9 cellular contexts compared by ENCODE assay signal in the genomic region with DNA sequence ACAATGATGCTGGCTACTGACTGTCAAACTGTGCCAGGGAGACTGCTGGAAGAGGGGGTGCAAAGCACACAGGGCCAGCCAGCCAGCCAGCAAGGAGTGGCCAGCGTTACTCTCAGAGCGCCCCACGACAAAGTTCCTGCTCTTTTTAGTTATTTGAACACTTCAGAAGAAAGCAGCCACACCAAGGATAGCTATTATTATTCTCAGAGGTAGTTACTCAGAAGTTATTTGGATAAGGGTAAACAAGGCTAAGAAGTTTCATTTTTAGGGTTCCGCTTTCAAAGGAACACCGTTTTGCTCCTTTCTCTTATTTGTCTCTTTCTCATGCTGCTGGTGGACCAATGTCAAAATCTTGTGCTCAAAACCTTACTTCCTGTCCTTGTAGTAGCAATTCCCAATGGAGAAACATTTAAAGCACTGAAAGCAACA. TPM values are rescaled to one million over a fixed set of nuclear protein-coding genes. Genes with fewer than 3 reads are reported as not detected.
DNase-seq lines count a peak whose midpoint lies in the region; ATAC-seq and TF ChIP-seq lines count a peak whose summit lies in the region.
"Had no signal": no experiment of that assay in that cellular context is flagged by ENCODE, and none has a peak within 500 bp of the region (broad histone marks: within the 10 kb centered on the region; RNA-seq: fewer than 3 reads in every experiment).

No MANE protein-coding gene starts in this region.

- intact Hi-C loops in psoas muscle (cut with DNase I) = no loop called here

- peak; percentile 34 for TF ChIP-seq POLR2A in GM19193 (IDR thresholded peaks at IDR 0.05; ENCODE audit: extremely low read depth, insufficient read depth, insufficient read length)

- H3K9me3 Mint-ChIP-seq in T-helper 1 cell treated with Interleukin-12 subunit alpha and Interleukin-12 subunit beta and Interleukin-4 antibody, amounts not matched to agents 30 μg/mL and 1 μg/mL, for 36 hours = peaks cover 3% of the 10 kb centered on the region
- H3K9me3 Mint-ChIP-seq in immature natural killer cell = no peaks in the 10 kb centered on the region

- peak overlapping the region; percentile 66 for H3K4me2 ChIP-seq in DOHH2 (ENCODE audit: low read length)

- peak overlapping the region; percentile 82 for H3K4me3 Mint-ChIP-seq in T-helper 1 cell treated with Interleukin-12 subunit alpha and Interleukin-12 subunit beta and Interleukin-4 antibody, amounts not matched to agents 30 μg/mL and 1 μg/mL, for 36 hours
- no peak overlapping the region for H3K4me3 Mint-ChIP-seq in immature natural killer cell

- H4K20me1 ChIP-seq in DOHH2 (ENCODE audit: control insufficient read depth, insufficient read depth, low read depth, low read length) = no peaks in the 10 kb centered on the region

- H3K4me3 ChIP-seq in DOHH2 (ENCODE audit: low read length) = peak overlapping the region; percentile 49
- no peak overlapping the region for H3K4me3 ChIP-seq in psoas muscle
- H3K4me3 ChIP-seq: esophagus muscularis mucosa had no signal

- H3K27ac Mint-ChIP-seq in T-helper 1 cell treated with Interleukin-12 subunit alpha and Interleukin-12 subunit beta and Interleukin-4 antibody, amounts not matched to agents 30 μg/mL and 1 μg/mL, for 36 hours = peak overlapping the region; percentile 95
- H3K27ac Mint-ChIP-seq in immature natural killer cell = peak overlapping the region in 4 of 6 donors; percentile 3 to 36 (median 8)

- H3K9me2 ChIP-seq in DOHH2 (replicated peaks; ENCODE audit: control insufficient read depth, low read length) = no peaks in the 10 kb centered on the region

- H3K9me3 ChIP-seq in DOHH2 (ENCODE audit: control insufficient read depth, insufficient read depth, low read length) (no peaks in the 10 kb centered on the region), psoas muscle (no peaks in the 10 kb centered on the region)
- H3K9me3 ChIP-seq: esophagus muscularis mucosa had no signal

- ATAC-seq in psoas muscle = no peak

- no peaks in the 10 kb centered on the region for H3K27me3 Mint-ChIP-seq in T-helper 1 cell treated with Interleukin-12 subunit alpha and Interleukin-12 subunit beta and Interleukin-4 antibody, amounts not matched to agents 30 μg/mL and 1 μg/mL, for 36 hours (ENCODE audit: low read depth)
- peaks cover 0 to 2% (median 2%) of the 10 kb centered on the region in 3 donors for H3K27me3 Mint-ChIP-seq in immature natural killer cell (ENCODE audit: low read depth in 3 of 3)

- H3K27ac ChIP-seq in DOHH2 (ENCODE audit: low read depth, low read length) (peak overlapping the region; percentile 57), psoas muscle (no peak overlapping the region)
- H3K27ac ChIP-seq: esophagus muscularis mucosa had no signal

- H3K4me1 ChIP-seq in DOHH2 (ENCODE audit: control insufficient read depth, low read length) = peaks cover 71% of the 10 kb centered on the region
- no peaks in the 10 kb centered on the region for H3K4me1 ChIP-seq in psoas muscle
- H3K4me1 ChIP-seq: esophagus muscularis mucosa had no signal

- H3K36me3 ChIP-seq in DOHH2 (ENCODE audit: control insufficient read depth, low read length) = no peaks in the 10 kb centered on the region; the same call in 1 of the 2 replicates
- no peaks in the 10 kb centered on the region for H3K36me3 ChIP-seq in psoas muscle (ENCODE audit: insufficient read depth in 1 of 2, low read depth in 1 of 2)
- H3K36me3 ChIP-seq: esophagus muscularis mucosa had no signal

- H3K4me1 Mint-ChIP-seq in T-helper 1 cell treated with Interleukin-12 subunit alpha and Interleukin-12 subunit beta and Interleukin-4 antibody, amounts not matched to agents 30 μg/mL and 1 μg/mL, for 36 hours (ENCODE audit: low read depth) = peaks cover 54% of the 10 kb centered on the region
- peaks cover 8 to 12% of the 10 kb centered on the region in 2 donors for H3K4me1 Mint-ChIP-seq in immature natural killer cell

- TF ChIP-seq CTCF in DOHH2 (IDR thresholded peaks at IDR 0.05; ENCODE audit: low read depth, low read length, poor library complexity, severe bottlenecking) (no peak), psoas muscle (IDR thresholded peaks at IDR 0.05) (no peak)

- 57 to 70% (median 67%) methylated on average over 5 of the region's 5 CpGs for WGBS in psoas muscle, 3 donors

- peaks cover 5% of the 10 kb centered on the region for H3K36me3 Mint-ChIP-seq in T-helper 1 cell treated with Interleukin-12 subunit alpha and Interleukin-12 subunit beta and Interleukin-4 antibody, amounts not matched to agents 30 μg/mL and 1 μg/mL, for 36 hours (ENCODE audit: low read depth)
- no peaks in the 10 kb centered on the region for H3K36me3 Mint-ChIP-seq in immature natural killer cell

- DNase-seq in immature natural killer cell (no peak), psoas muscle (no peak), HCEC 1CT (no peak), dermis blood vessel endothelial cell (no peak), NCI-H446 (lab: John Stamatoyannopoulos, UW) (no peak)

- H3K27me3 ChIP-seq in DOHH2 (ENCODE audit: control insufficient read depth, low read length) (no peaks in the 10 kb centered on the region), psoas muscle (ENCODE audit: insufficient read depth in 3 of 3, low read length in 2 of 3) (peaks cover 0 to 2% (median 0%) of the 10 kb centered on the region in 3 donors)
- H3K27me3 ChIP-seq: esophagus muscularis mucosa had no signal

- peaks cover 14% of the 10 kb centered on the region; the same call in 1 of the 2 replicates for H3F3A ChIP-seq in DOHH2 (ENCODE audit: control insufficient read depth, insufficient read depth)

- no peaks in the 10 kb centered on the region for H3K79me2 ChIP-seq in DOHH2 (ENCODE audit: control insufficient read depth, low read length)

RNA-seq across cellular contexts. Expression of a gene that starts 59.9 kb away (rescaled TPM):
- not detected for polyA plus RNA-seq in immature natural killer cell
- under 1 TPM; 0.44 to 0.94 (median 0.68) TPM for total RNA-seq in psoas muscle
- under 1 TPM; 0.18 to 0.32 (median 0.27) TPM for polyA plus RNA-seq in psoas muscle
- under 0.01 and 0.05 TPM in 2 replicates for total RNA-seq in dermis blood vessel endothelial cell
